27 cellular contexts compared by ENCODE assay signal in the genomic region with DNA sequence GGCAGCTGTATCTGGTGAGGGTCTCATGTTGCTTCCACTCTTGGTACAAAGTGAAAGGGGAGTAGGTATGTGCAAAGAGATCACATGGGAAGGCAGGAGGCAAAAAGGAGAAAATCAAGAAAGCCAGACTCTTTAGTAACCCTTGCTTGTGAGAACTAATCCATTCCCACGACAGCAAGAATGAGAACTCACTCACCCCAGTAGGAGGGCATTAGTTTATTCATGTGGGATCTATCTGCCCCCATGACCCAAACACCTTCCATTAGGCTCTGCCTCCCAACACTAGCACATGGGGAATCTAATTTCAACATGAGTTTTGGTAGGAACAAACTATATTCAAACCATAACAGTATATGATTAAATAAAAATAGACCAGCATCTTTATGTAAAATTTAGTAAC.
"Had no signal": no experiment of that assay in that cellular context is flagged by ENCODE, and none has a peak within 500 bp of the region (broad histone marks: within the 10 kb centered on the region; RNA-seq: fewer than 3 reads in every experiment).

No MANE protein-coding gene starts in this region.

- H3K27ac ChIP-seq: coronary artery, left ventricle myocardium inferior, ovary, prostate gland, sigmoid colon, upper lobe of left lung, vagina had no signal

- H3K4me3 Mint-ChIP-seq: activated CD4-positive, alpha-beta memory T cell treated with anti-CD3 and anti-CD28 coated beads for 36 hours; activated naive CD4-positive, alpha-beta T cell treated with anti-CD3 and anti-CD28 coated beads, Interleukin-2, amount 10 ng/mL, durations not matched to agents 7 days and 5 days; activated naive CD8-positive, alpha-beta T cell treated with anti-CD3 and anti-CD28 coated beads, Interleukin-2, amount 50 U/mL, for 24 hours; nephron progenitor cell; stimulated activated effector memory CD8-positive, alpha-beta T cell treated with anti-CD3 and anti-CD28 coated beads, Interleukin-12 subunit alpha, Interleukin-12 subunit beta, amount 100 ng/mL, for 72 hours; stimulated activated naive CD8-positive, alpha-beta T cell treated with anti-CD3 and anti-CD28 coated beads, Interleukin-15, Interleukin-2, amounts not matched to agents 100 ng/mL and 50 ng/mL, for 24 hours had no signal

- H3K9me3 ChIP-seq: ovary, prostate gland, vagina had no signal

- H3K27me3 ChIP-seq: dorsolateral prefrontal cortex, ovary, sigmoid colon, upper lobe of left lung, vagina had no signal

- DNase-seq: activated CD4-positive, alpha-beta memory T cell treated with anti-CD3 and anti-CD28 coated beads for 36 hours; activated CD4-positive, alpha-beta T cell treated with anti-CD3 and anti-CD28 coated beads for 48 hours; activated CD8-positive, alpha-beta memory T cell treated with anti-CD3 and anti-CD28 coated beads, Interleukin-2, amount 50 U/mL, for 4 hours; activated gamma-delta T cell; activated naive CD4-positive, alpha-beta T cell treated with anti-CD3 and anti-CD28 coated beads, Interleukin-2, amount 10 ng/mL, durations not matched to agents 7 days and 5 days; activated naive CD8-positive, alpha-beta T cell treated with anti-CD3 and anti-CD28 coated beads, Interleukin-2, amount 50 U/mL, for 24 hours; activated T-cell treated with anti-CD3 and anti-CD28 coated beads, Interleukin-2, amount 50 U/mL, for 1 hour; cerebellar nuclear complex; dorsolateral prefrontal cortex; effector memory CD4-positive, alpha-beta T cell; foreskin melanocyte; islet precursor cell; left ventricle myocardium inferior; nephron progenitor cell; ovary; retina; sigmoid colon; small intestine; stimulated activated CD4-positive, alpha-beta T cell treated with anti-CD3 and anti-CD28 coated beads, Interleukin-4, amount 100 ng/mL, for 24 hours; upper lobe of left lung had no signal

- H3K4me1 ChIP-seq: left ventricle myocardium inferior, prostate gland, sigmoid colon, upper lobe of left lung, vagina had no signal

- ATAC-seq: activated naive CD8-positive, alpha-beta T cell treated with anti-CD3 and anti-CD28 coated beads, Interleukin-2, amount 50 U/mL, for 24 hours; esophagus mucosa; stimulated activated effector memory CD8-positive, alpha-beta T cell treated with anti-CD3 and anti-CD28 coated beads, Interleukin-12 subunit alpha, Interleukin-12 subunit beta, amount 100 ng/mL, for 72 hours had no signal

- H3K4me3 ChIP-seq: coronary artery, dorsolateral prefrontal cortex, left ventricle myocardium inferior, lung, ovary, prostate gland, sigmoid colon, upper lobe of left lung, vagina had no signal

- H3K4me1 Mint-ChIP-seq: activated naive CD4-positive, alpha-beta T cell treated with anti-CD3 and anti-CD28 coated beads, Interleukin-2, amount 10 ng/mL, durations not matched to agents 7 days and 5 days; activated naive CD8-positive, alpha-beta T cell treated with anti-CD3 and anti-CD28 coated beads, Interleukin-2, amount 50 U/mL, for 24 hours; nephron progenitor cell; stimulated activated effector memory CD8-positive, alpha-beta T cell treated with anti-CD3 and anti-CD28 coated beads, Interleukin-12 subunit alpha, Interleukin-12 subunit beta, amount 100 ng/mL, for 72 hours had no signal

- H3K36me3 ChIP-seq: ovary, prostate gland had no signal

- H3K27me3 Mint-ChIP-seq: activated CD4-positive, alpha-beta memory T cell treated with anti-CD3 and anti-CD28 coated beads for 36 hours; activated naive CD4-positive, alpha-beta T cell treated with anti-CD3 and anti-CD28 coated beads, Interleukin-2, amount 10 ng/mL, durations not matched to agents 7 days and 5 days; activated naive CD8-positive, alpha-beta T cell treated with anti-CD3 and anti-CD28 coated beads, Interleukin-2, amount 50 U/mL, for 24 hours; stimulated activated naive CD8-positive, alpha-beta T cell treated with anti-CD3 and anti-CD28 coated beads, Interleukin-15, Interleukin-2, amounts not matched to agents 100 ng/mL and 50 ng/mL, for 24 hours had no signal

- H3K27ac Mint-ChIP-seq: activated CD4-positive, alpha-beta memory T cell treated with anti-CD3 and anti-CD28 coated beads for 36 hours; activated naive CD4-positive, alpha-beta T cell treated with anti-CD3 and anti-CD28 coated beads, Interleukin-2, amount 10 ng/mL, durations not matched to agents 7 days and 5 days; activated naive CD8-positive, alpha-beta T cell treated with anti-CD3 and anti-CD28 coated beads, Interleukin-2, amount 50 U/mL, for 24 hours; nephron progenitor cell; stimulated activated effector memory CD8-positive, alpha-beta T cell treated with anti-CD3 and anti-CD28 coated beads, Interleukin-12 subunit alpha, Interleukin-12 subunit beta, amount 100 ng/mL, for 72 hours; stimulated activated naive CD8-positive, alpha-beta T cell treated with anti-CD3 and anti-CD28 coated beads, Interleukin-15, Interleukin-2, amounts not matched to agents 100 ng/mL and 50 ng/mL, for 24 hours had no signal
